15 cellular contexts compared by ENCODE assay signal in genomic region chr6:18692920-18693319, GRCh38.
DNase-seq lines count a peak whose midpoint lies in the region; ATAC-seq and TF ChIP-seq lines count a peak whose summit lies in the region.
"Had no signal": no experiment of that assay in that cellular context is flagged by ENCODE, and none has a peak within 500 bp of the region (broad histone marks: within the 10 kb centered on the region; RNA-seq: fewer than 3 reads in every experiment).

No MANE protein-coding gene starts in this region.

- peak overlapping the region in 2 of 5 experiments; percentile 87 to 89 for H3K27ac Mint-ChIP-seq in brain
- H3K27ac Mint-ChIP-seq: CD4-positive, alpha-beta memory T cell had no signal

- no peak overlapping the region for H3K4me3 ChIP-seq in neuron (ENCODE audit: low read length)

- no peaks in the 10 kb centered on the region for H3K27me3 ChIP-seq in neuron (ENCODE audit: insufficient read depth, low read length)

- H3K4me1 Mint-ChIP-seq in brain, result peaks cover 36% of the 10 kb centered on the region
- H3K4me1 Mint-ChIP-seq: CD4-positive, alpha-beta memory T cell had no signal

- H2AFZ ChIP-seq in neuron (ENCODE audit: low read depth, low read length), result peak overlapping the region; percentile 20

- H3K4me1 ChIP-seq in neuron (ENCODE audit: insufficient read depth, low read length), result peaks cover 22% of the 10 kb centered on the region

- H3K4me3 Mint-ChIP-seq in brain, result peak overlapping the region in 4 of 5 experiments; percentile 34 to 70 (median 64)
- H3K4me3 Mint-ChIP-seq: CD4-positive, alpha-beta memory T cell had no signal

- TF ChIP-seq CTCF in brain (conservative IDR thresholded peaks at IDR 0.05), result no peak

- H3K9me3 Mint-ChIP-seq in brain, result no peaks in the 10 kb centered on the region

- no peaks in the 10 kb centered on the region for H3K27me3 Mint-ChIP-seq in brain
- H3K27me3 Mint-ChIP-seq: CD4-positive, alpha-beta memory T cell had no signal

- no peaks in the 10 kb centered on the region for H3K9me3 ChIP-seq in neuron (ENCODE audit: low read length)

- DNase-seq in NCI-H146 (lab: John Stamatoyannopoulos, UW) (peak; percentile 48), NCI-H524 (lab: John Stamatoyannopoulos, UW) (no peak)
- DNase-seq: C1 segment of cervical spinal cord; Calu3; CD4-positive, alpha-beta memory T cell; COR-L47; DMS53; DMS79 treated with DMSO at 0.1 percent for 48 hours; GF-D8; H7; HCEC 1CT had no signal

- H3K36me3 ChIP-seq in neuron (ENCODE audit: insufficient read depth, low read length), result no peaks in the 10 kb centered on the region

- no peaks in the 10 kb centered on the region for H3K36me3 Mint-ChIP-seq in brain
- H3K36me3 Mint-ChIP-seq: CD4-positive, alpha-beta memory T cell had no signal

- ATAC-seq in GM19035 (IDR thresholded peaks at IDR 0.05; ENCODE audit: unreplicated experiment), result no peak
- no peak for ATAC-seq in esophagus mucosa
